ENCODE assay signal across 8 cellular contexts in the genomic region with DNA sequence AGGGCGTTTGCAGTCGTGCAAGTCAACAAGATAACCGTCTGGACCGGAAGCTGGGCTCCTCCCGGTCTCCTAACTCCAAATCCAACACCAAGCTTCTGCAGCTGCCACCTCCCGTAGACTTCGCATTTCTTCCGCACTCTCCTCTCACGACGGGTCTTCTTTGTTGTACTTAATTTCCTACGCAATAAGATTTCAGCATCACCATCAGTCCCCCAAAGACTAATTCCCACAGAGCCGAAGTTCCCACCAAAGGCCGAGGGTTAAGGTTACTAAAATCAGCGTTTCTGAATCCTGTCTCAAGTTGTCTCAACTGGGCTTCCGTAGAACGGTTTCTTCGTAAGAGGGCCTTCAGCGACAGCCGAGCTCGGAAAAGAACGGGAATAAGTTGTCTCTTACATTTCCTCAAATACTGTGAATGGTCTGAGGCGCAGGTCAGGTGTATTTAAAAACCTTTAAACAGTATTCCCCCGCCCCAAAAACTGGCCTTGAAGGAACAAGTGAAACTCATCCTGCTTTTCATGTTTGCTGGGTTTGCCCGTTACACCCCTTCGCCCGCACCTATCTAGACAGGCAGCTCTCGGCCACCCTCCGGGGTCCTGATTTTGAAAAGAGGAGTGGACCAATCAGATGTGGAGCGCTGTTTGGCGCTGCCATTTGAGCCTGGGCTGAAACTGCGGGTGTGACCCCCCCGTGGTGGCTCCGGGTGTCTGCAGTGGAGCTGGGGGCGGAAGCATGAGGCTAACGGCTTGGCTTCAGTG.
DNase-seq lines count a peak whose midpoint lies in the region; ATAC-seq and TF ChIP-seq lines count a peak whose summit lies in the region.
"Not testable (repeated sequence)": the region's sequence is repeated elsewhere in the genome, so short reads cannot be mapped to it uniquely, and the experiment has no call there.

ARHGAP11B (plus strand) TSS at position 693 of the 758 bp plus-strand sequence.

- POLR2A ChIA-PET in CD8-positive, alpha-beta T cell (lab: Charles Lee) = interaction anchor here (0.6 kb wide), 1 partner anchor 1989 kb away, joined by 4 read pairs; no protein-coding TSS in a partner anchor

- peak within 1 kb of the TSS; percentile 93 for H3K4me3 ChIP-seq in CD8-positive, alpha-beta T cell (ENCODE audit: low read depth, low read length)

- not testable (repeated sequence) for TF ChIP-seq CTCF in CD8-positive, alpha-beta T cell (IDR thresholded peaks at IDR 0.05); nephron (IDR thresholded peaks at IDR 0.05; ENCODE audit: unreplicated experiment in 3 of 3)

- peaks cover 15% of the 10 kb centered on the region for H3K36me3 Mint-ChIP-seq in CD8-positive, alpha-beta T cell
- not testable (repeated sequence) for H3K36me3 Mint-ChIP-seq in nephron (ENCODE audit: low read depth)

- CTCF ChIA-PET in CD8-positive, alpha-beta T cell (lab: Charles Lee) = not testable (repeated sequence)

- ATAC-seq in CD8-positive, alpha-beta T cell = peak; percentile 93
- peak; percentile 93 for ATAC-seq in GM19455 (IDR thresholded peaks at IDR 0.05; ENCODE audit: unreplicated experiment)
- ATAC-seq in HG03378 (IDR thresholded peaks at IDR 0.05; ENCODE audit: unreplicated experiment) = peak; percentile 89

- peaks cover 27% of the 10 kb centered on the region for H3K4me1 Mint-ChIP-seq in CD8-positive, alpha-beta T cell (ENCODE audit: low read depth)
- H3K4me1 Mint-ChIP-seq in nephron = peaks cover 27% of the 10 kb centered on the region

- not testable (repeated sequence) for H3K4me1 ChIP-seq in CD8-positive, alpha-beta T cell (ENCODE audit: insufficient read depth, low read length)

- H3K27ac Mint-ChIP-seq in CD8-positive, alpha-beta T cell = peak within 1 kb of the TSS; percentile 99
- H3K27ac Mint-ChIP-seq in nephron = peak within 1 kb of the TSS; percentile 98 to 99 (median 98)

- H3K9me3 ChIP-seq in CD8-positive, alpha-beta T cell (ENCODE audit: low read length) = not testable (repeated sequence)

- H3K4me3 Mint-ChIP-seq in CD8-positive, alpha-beta T cell = peak within 1 kb of the TSS; percentile 98
- H3K4me3 Mint-ChIP-seq in nephron = peak within 1 kb of the TSS; percentile 97 to 100 (median 99)

- not testable (repeated sequence) for H3K27me3 ChIP-seq in CD8-positive, alpha-beta T cell (ENCODE audit: insufficient read depth, low read length)

- not testable (repeated sequence) for H3K9me3 Mint-ChIP-seq in CD8-positive, alpha-beta T cell; nephron

- H3K27me3 Mint-ChIP-seq in CD8-positive, alpha-beta T cell (ENCODE audit: low read depth); nephron (ENCODE audit: low read depth): not testable (repeated sequence)

- H3K36me3 ChIP-seq in CD8-positive, alpha-beta T cell (ENCODE audit: insufficient read depth, low read length) = not testable (repeated sequence)

- peak within 1 kb of the TSS; percentile 88 for H3K27ac ChIP-seq in CD8-positive, alpha-beta T cell (ENCODE audit: low read depth, low read length)

- DNase-seq in CD8-positive, alpha-beta T cell = peak; percentile 90 to 96 (median 93)
- DNase-seq in T-helper 1 cell = peak; percentile 89 to 97 (median 93)
- DNase-seq in amniotic epithelial cell (ENCODE audit: low read depth) = peak; percentile 98
- DNase-seq in glomerular visceral epithelial cell (ENCODE audit: extremely low spot score) = peak; percentile 95
- peak; percentile 89 for DNase-seq in stimulated activated CD8-positive, alpha-beta memory T cell treated with anti-CD3 and anti-CD28 coated beads, Interleukin-4, amount 100 ng/mL, for 24 hours (ENCODE audit: low read depth)

- intact Hi-C loops in CD8-positive, alpha-beta T cell (cut with DNase I, micrococcal nuclease) = loop anchor here in 1 of 2 experiments (10.0 kb wide), 1 partner anchor 359 kb away; no protein-coding TSS in a partner anchor

Comparison
In these comparisons a context has a peak if more than half of its experiments do, and no peak if none do; other contexts are left out.
1. Peak in every context shown above with its lines: DNase-seq, ATAC-seq, H3K4me3 ChIP-seq and H3K27ac ChIP-seq.